In the genomic region with DNA sequence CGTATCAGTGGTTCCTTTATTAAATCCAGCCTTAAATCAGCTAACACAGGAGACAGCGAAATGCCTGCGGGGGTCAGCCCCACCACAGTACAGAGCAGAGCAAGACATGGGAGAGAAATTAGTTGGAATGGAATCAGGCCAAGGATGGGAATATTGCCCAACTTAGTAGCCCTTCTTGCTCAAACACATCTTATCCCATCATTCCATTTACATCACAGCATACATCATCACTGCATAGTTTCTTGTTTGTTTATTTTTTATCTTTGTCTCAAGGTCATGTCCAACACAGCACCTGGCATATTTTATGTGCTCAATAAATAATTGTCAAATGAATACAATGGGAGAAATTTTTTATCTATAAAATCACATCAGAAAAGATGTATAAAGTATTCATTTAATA, we compare ENCODE assay signal across 1 cellular context.
TF ChIP-seq lines count a peak whose summit lies in the region.

No MANE protein-coding gene starts in this region.

TF ChIP-seq in H1, 55 proteins besides CTCF, POLR2A, EP300 and RAD21 (continued from another document):
- TF ChIP-seq YY1 (IDR thresholded peaks at IDR 0.05; ENCODE audit: low read depth, low read length): no peak
- TF ChIP-seq HDAC6 (IDR thresholded peaks at IDR 0.05; ENCODE audit: low read depth, low read length): no peak
- no peak for TF ChIP-seq CBX5 (IDR thresholded peaks at IDR 0.05; ENCODE audit: low read depth, low read length)
- TF ChIP-seq CHD2 (IDR thresholded peaks at IDR 0.05; ENCODE audit: low read length): no peak
- TF ChIP-seq, protein P1, sequence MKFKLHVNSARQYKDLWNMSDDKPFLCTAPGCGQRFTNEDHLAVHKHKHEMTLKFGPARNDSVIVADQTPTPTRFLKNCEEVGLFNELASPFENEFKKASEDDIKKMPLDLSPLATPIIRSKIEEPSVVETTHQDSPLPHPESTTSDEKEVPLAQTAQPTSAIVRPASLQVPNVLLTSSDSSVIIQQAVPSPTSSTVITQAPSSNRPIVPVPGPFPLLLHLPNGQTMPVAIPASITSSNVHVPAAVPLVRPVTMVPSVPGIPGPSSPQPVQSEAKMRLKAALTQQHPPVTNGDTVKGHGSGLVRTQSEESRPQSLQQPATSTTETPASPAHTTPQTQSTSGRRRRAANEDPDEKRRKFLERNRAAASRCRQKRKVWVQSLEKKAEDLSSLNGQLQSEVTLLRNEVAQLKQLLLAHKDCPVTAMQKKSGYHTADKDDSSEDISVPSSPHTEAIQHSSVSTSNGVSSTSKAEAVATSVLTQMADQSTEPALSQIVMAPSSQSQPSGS (IDR thresholded peaks at IDR 0.05; ENCODE audit: low read length): no peak
- TF ChIP-seq SIN3A (conservative IDR thresholded peaks at IDR 0.05 in 1 of 2, IDR thresholded peaks at IDR 0.05 in 1 of 2; ENCODE audit: low read depth in 1 of 2, low read length in 2 of 2): no peak
- TF ChIP-seq SUZ12 (IDR thresholded peaks at IDR 0.05; ENCODE audit: low read length): no peak
- TF ChIP-seq CHD1 (IDR thresholded peaks at IDR 0.05; ENCODE audit: low read depth, low read length): no peak
- TF ChIP-seq EZH2 (IDR thresholded peaks at IDR 0.05; ENCODE audit: low read depth, low read length, severe bottlenecking): no peak
- TF ChIP-seq RXRA (IDR thresholded peaks at IDR 0.05; ENCODE audit: insufficient read depth, low read depth, low read length): no peak
- TF ChIP-seq RFX5 (IDR thresholded peaks at IDR 0.05; ENCODE audit: borderline replicate concordance, low read depth, low read length): no peak
- TF ChIP-seq PHF8 (conservative IDR thresholded peaks at IDR 0.05; ENCODE audit: low read depth, low read length): no peak
